Comparison of ENCODE assay signal across 15 cellular contexts in genomic region chr22:19036523-19037273, GRCh38.
DNase-seq lines count a peak whose midpoint lies in the region; ATAC-seq and TF ChIP-seq lines count a peak whose summit lies in the region.
"Had no signal": no experiment of that assay in that cellular context is flagged by ENCODE, and none has a peak within 500 bp of the region (broad histone marks: within the 10 kb centered on the region; RNA-seq: fewer than 3 reads in every experiment).

No MANE protein-coding gene starts in this region.

- no peak for ATAC-seq in lower lobe of right lung

- H3K4me3 ChIP-seq in lower lobe of right lung, result no peak overlapping the region
- no peak overlapping the region for H3K4me3 ChIP-seq in esophagus squamous epithelium
- no peak overlapping the region for H3K4me3 ChIP-seq in CD8-positive, alpha-beta memory T cell (ENCODE audit: low read length)
- no peak overlapping the region for H3K4me3 ChIP-seq in CD4-positive, alpha-beta memory T cell (ENCODE audit: low read length in 2 of 2)
- H3K4me3 ChIP-seq: dorsolateral prefrontal cortex, smooth muscle cell had no signal

- H3K4me1 ChIP-seq in lower lobe of right lung (no peaks in the 10 kb centered on the region), esophagus squamous epithelium (no peaks in the 10 kb centered on the region)
- H3K4me1 ChIP-seq in CD8-positive, alpha-beta memory T cell (ENCODE audit: insufficient read depth, low read length), result no peaks in the 10 kb centered on the region
- H3K4me1 ChIP-seq in CD4-positive, alpha-beta memory T cell (ENCODE audit: insufficient read depth, low read length), result no peaks in the 10 kb centered on the region

- no peak for TF ChIP-seq POLR2A in esophagus squamous epithelium (IDR thresholded peaks at IDR 0.05)

- no peaks in the 10 kb centered on the region for H3K27me3 ChIP-seq in lower lobe of right lung (ENCODE audit: low read depth)
- peaks cover 0 to under 1% (median 0%) of the 10 kb centered on the region in 4 donors for H3K27me3 ChIP-seq in esophagus squamous epithelium
- no peaks in the 10 kb centered on the region for H3K27me3 ChIP-seq in CD8-positive, alpha-beta memory T cell (ENCODE audit: insufficient read depth, low read length, poor library complexity, severe bottlenecking)
- no peaks in the 10 kb centered on the region for H3K27me3 ChIP-seq in CD4-positive, alpha-beta memory T cell (ENCODE audit: insufficient read depth, low read length)
- H3K27me3 ChIP-seq: dorsolateral prefrontal cortex had no signal

- intact Hi-C loops in lower lobe of right lung (cut with DNase I), result no loop called here
- intact Hi-C loops in esophagus squamous epithelium (cut with DNase I), result no loop called here
- intact Hi-C loops in CD4-positive, alpha-beta memory T cell (cut with micrococcal nuclease), result no loop called here

- H3K36me3 Mint-ChIP-seq in CD8-positive, alpha-beta memory T cell, result peaks cover 0 to 51% (median 1%) of the 10 kb centered on the region in 3 donors
- peaks cover 15 to 40% of the 10 kb centered on the region in 2 donors for H3K36me3 Mint-ChIP-seq in CD4-positive, alpha-beta memory T cell

- DNase-seq in EH (ENCODE audit: low read depth) (peak; percentile 12), LHCN-M2 (ENCODE audit: low read depth) (peak; percentile 11), dermis blood vessel endothelial cell (peak; percentile 26), lower lobe of right lung (peak; percentile 38), esophagus squamous epithelium (lab: John Stamatoyannopoulos, UW) (no peak), GM20000 (ENCODE audit: low spot score) (no peak)
- no peak for DNase-seq in CD8-positive, alpha-beta memory T cell
- DNase-seq in CD4-positive, alpha-beta memory T cell, result no peak
- DNase-seq: EL; hippocampal formation; naive B cell; stimulated activated CD8-positive, alpha-beta memory T cell treated with anti-CD3 and anti-CD28 coated beads, Interleukin-4, amount 100 ng/mL, for 48 hours had no signal

- H3K27ac Mint-ChIP-seq in CD8-positive, alpha-beta memory T cell, result peak overlapping the region in 1 of 8 donors; percentile 63
- peak overlapping the region in 1 of 7 donors; percentile 35 for H3K27ac Mint-ChIP-seq in CD4-positive, alpha-beta memory T cell
- H3K27ac Mint-ChIP-seq: activated naive CD4-positive, alpha-beta T cell treated with anti-CD3 and anti-CD28 coated beads, Interleukin-2, amount 50 U/mL, for 24 hours had no signal

- CTCF ChIA-PET in CD8-positive, alpha-beta memory T cell (lab: Charles Lee), result no interaction called here
- CTCF ChIA-PET in CD4-positive, alpha-beta memory T cell (lab: Charles Lee; ENCODE audit: partially characterized antibody), result interaction anchor here (1.7 kb wide), 1 partner anchor 593 kb away, joined by 3 read pairs; no protein-coding TSS in a partner anchor

- H3K9me3 Mint-ChIP-seq in CD8-positive, alpha-beta memory T cell, result no peaks in the 10 kb centered on the region
- no peaks in the 10 kb centered on the region for H3K9me3 Mint-ChIP-seq in CD4-positive, alpha-beta memory T cell
- H3K9me3 Mint-ChIP-seq: activated naive CD4-positive, alpha-beta T cell treated with anti-CD3 and anti-CD28 coated beads, Interleukin-2, amount 50 U/mL, for 24 hours; naive B cell had no signal

- H3K27me3 Mint-ChIP-seq in CD8-positive, alpha-beta memory T cell, result no peaks in the 10 kb centered on the region
- no peaks in the 10 kb centered on the region for H3K27me3 Mint-ChIP-seq in CD4-positive, alpha-beta memory T cell
- H3K27me3 Mint-ChIP-seq: activated naive CD4-positive, alpha-beta T cell treated with anti-CD3 and anti-CD28 coated beads, Interleukin-2, amount 50 U/mL, for 24 hours had no signal

- H3K27ac ChIP-seq in lower lobe of right lung, result no peak overlapping the region
- no peak overlapping the region for H3K27ac ChIP-seq in esophagus squamous epithelium
- no peak overlapping the region for H3K27ac ChIP-seq in CD8-positive, alpha-beta memory T cell (ENCODE audit: low read depth, low read length)
- no peak overlapping the region for H3K27ac ChIP-seq in CD4-positive, alpha-beta memory T cell (ENCODE audit: low read depth, low read length)
- H3K27ac ChIP-seq: dorsolateral prefrontal cortex had no signal

- H3K9me3 ChIP-seq in lower lobe of right lung (no peaks in the 10 kb centered on the region), esophagus squamous epithelium (no peaks in the 10 kb centered on the region)
- H3K9me3 ChIP-seq in CD8-positive, alpha-beta memory T cell (ENCODE audit: low read length), result no peaks in the 10 kb centered on the region
- no peaks in the 10 kb centered on the region for H3K9me3 ChIP-seq in CD4-positive, alpha-beta memory T cell (ENCODE audit: control insufficient read depth in 1 of 2, low read length in 2 of 2)

- peaks cover 0 to 16% (median 0%) of the 10 kb centered on the region in 3 donors for H3K4me1 Mint-ChIP-seq in CD8-positive, alpha-beta memory T cell
- H3K4me1 Mint-ChIP-seq in CD4-positive, alpha-beta memory T cell, result peaks cover 0 to 9% (median 2%) of the 10 kb centered on the region in 4 donors
- H3K4me1 Mint-ChIP-seq: activated naive CD4-positive, alpha-beta T cell treated with anti-CD3 and anti-CD28 coated beads, Interleukin-2, amount 50 U/mL, for 24 hours had no signal

- WGBS in esophagus squamous epithelium, 2 donors, result 74 to 84% methylated on average over 9 to 14 of the region's 17 CpGs

- TF ChIP-seq CTCF in lower lobe of right lung (IDR thresholded peaks at IDR 0.05) (no peak), esophagus squamous epithelium (IDR thresholded peaks at IDR 0.05) (no peak), GM20000 (IDR thresholded peaks at IDR 0.05; ENCODE audit: extremely low read depth, missing control alignments) (no peak)

- POLR2A ChIA-PET in CD8-positive, alpha-beta memory T cell (lab: Charles Lee), result no interaction called here
- POLR2A ChIA-PET in CD4-positive, alpha-beta memory T cell (lab: Charles Lee; ENCODE audit: partially characterized antibody), result interaction anchor here (1.8 kb wide), 1 partner anchor 11 kb away, joined by 6 read pairs; no protein-coding TSS in a partner anchor

- H3K4me3 Mint-ChIP-seq in CD8-positive, alpha-beta memory T cell, result no peak overlapping the region
- H3K4me3 Mint-ChIP-seq in CD4-positive, alpha-beta memory T cell, result no peak overlapping the region
- H3K4me3 Mint-ChIP-seq: activated naive CD4-positive, alpha-beta T cell treated with anti-CD3 and anti-CD28 coated beads, Interleukin-2, amount 50 U/mL, for 24 hours had no signal

- peaks cover 51% of the 10 kb centered on the region for H3K36me3 ChIP-seq in lower lobe of right lung
- peaks cover 25 to 53% (median 30%) of the 10 kb centered on the region in 3 donors for H3K36me3 ChIP-seq in esophagus squamous epithelium
- peaks cover 20% of the 10 kb centered on the region for H3K36me3 ChIP-seq in CD8-positive, alpha-beta memory T cell (ENCODE audit: insufficient read depth, low read length)
- H3K36me3 ChIP-seq in CD4-positive, alpha-beta memory T cell (ENCODE audit: insufficient read depth, low read length), result peaks cover 36% of the 10 kb centered on the region

Comparison
In these comparisons a context has a peak if more than half of its experiments do, and no peak if none do; other contexts are left out.
1. DNase-seq: peak in EH (single experiment), LHCN-M2 (single experiment), dermis blood vessel endothelial cell (single experiment) and lower lobe of right lung (single experiment); none in esophagus squamous epithelium (single experiment), CD8-positive, alpha-beta memory T cell (0 of 5), CD4-positive, alpha-beta memory T cell (0 of 5) and GM20000 (single experiment).